ENCODE assay signal across 27 cellular contexts in genomic region chr15:72140088-72140487, GRCh38. TPM values are rescaled to one million over a fixed set of nuclear protein-coding genes. Genes with fewer than 3 reads are reported as not detected.
"Had no signal": no experiment of that assay in that cellular context is flagged by ENCODE, and none has a peak within 500 bp of the region (broad histone marks: within the 10 kb centered on the region; RNA-seq: fewer than 3 reads in every experiment).

No MANE protein-coding gene starts in this region.

- H3K4me1 ChIP-seq: foreskin keratinocyte, tibial nerve, upper lobe of right lung, uterus had no signal

- H3K27me3 ChIP-seq: esophagus muscularis mucosa, foreskin keratinocyte, gastroesophageal sphincter, ovary, tibial nerve, upper lobe of right lung, uterus had no signal

- H3K27ac ChIP-seq: coronary artery, esophagus muscularis mucosa, foreskin keratinocyte, ovary, thoracic aorta, tibial nerve, upper lobe of right lung, uterus had no signal

- H3K9me3 Mint-ChIP-seq: immature natural killer cell; naive thymus-derived CD8-positive, alpha-beta T cell; stimulated activated naive B cell treated with anti-CD40 and anti-IgM and Interleukin-4, amounts not matched to agents 10 μg/mL and 1 μg/mL and 100 μg/mL, for 72 hours; stimulated activated naive CD8-positive, alpha-beta T cell treated with anti-CD3 and anti-CD28 coated beads, Interleukin-15, Interleukin-2, amounts not matched to agents 100 ng/mL and 50 ng/mL, for 24 hours had no signal

- H3K36me3 Mint-ChIP-seq: immature natural killer cell; naive thymus-derived CD8-positive, alpha-beta T cell; stimulated activated naive B cell treated with anti-CD40 and anti-IgM and Interleukin-4, amounts not matched to agents 10 μg/mL and 1 μg/mL and 100 μg/mL, for 72 hours had no signal

- H3K9me3 ChIP-seq: esophagus muscularis mucosa, gastroesophageal sphincter, ovary, thoracic aorta, tibial nerve, upper lobe of right lung, uterus had no signal

- H3K27ac Mint-ChIP-seq: immature natural killer cell; naive thymus-derived CD8-positive, alpha-beta T cell; stimulated activated naive B cell treated with anti-CD40 and anti-IgM and Interleukin-4, amounts not matched to agents 10 μg/mL and 1 μg/mL and 100 μg/mL, for 72 hours; stimulated activated naive CD8-positive, alpha-beta T cell treated with anti-CD3 and anti-CD28 coated beads, Interleukin-15, Interleukin-2, amounts not matched to agents 100 ng/mL and 50 ng/mL, for 24 hours had no signal

- ATAC-seq: foreskin keratinocyte; gastroesophageal sphincter; naive thymus-derived CD8-positive, alpha-beta T cell; sciatic nerve; stimulated activated naive B cell treated with anti-CD40 and anti-IgM and Interleukin-4, amounts not matched to agents 10 μg/mL and 1 μg/mL and 100 μg/mL, for 72 hours; upper lobe of right lung had no signal

- H3K27me3 Mint-ChIP-seq: naive thymus-derived CD8-positive, alpha-beta T cell; stimulated activated naive B cell treated with anti-CD40 and anti-IgM and Interleukin-4, amounts not matched to agents 10 μg/mL and 1 μg/mL and 100 μg/mL, for 72 hours; stimulated activated naive CD8-positive, alpha-beta T cell treated with anti-CD3 and anti-CD28 coated beads, Interleukin-15, Interleukin-2, amounts not matched to agents 100 ng/mL and 50 ng/mL, for 24 hours had no signal

- H3K4me3 ChIP-seq: coronary artery, esophagus muscularis mucosa, gastroesophageal sphincter, ovary, thoracic aorta, tibial nerve, upper lobe of right lung, uterus had no signal

- H3K36me3 ChIP-seq: ovary, thoracic aorta, upper lobe of right lung, uterus had no signal

- DNase-seq: dermis blood vessel endothelial cell; effector memory CD4-positive, alpha-beta T cell; foreskin keratinocyte; hypothalamus; immature natural killer cell; islet precursor cell; kidney glomerular epithelial cell; mesendoderm; midbrain; naive thymus-derived CD8-positive, alpha-beta T cell; occipital lobe; ovary; posterior cingulate gyrus; retina; stimulated activated CD4-positive, alpha-beta T cell treated with anti-CD3 and anti-CD28 coated beads, Interleukin-2, amount 100 ng/mL, for 24 hours; stimulated activated CD4-positive, alpha-beta T cell treated with anti-CD3 and anti-CD28 coated beads, Interleukin-4, amount 100 ng/mL, for 4 hours; stimulated activated naive B cell treated with anti-CD40 and anti-IgM and Interleukin-4, amounts not matched to agents 10 μg/mL and 1 μg/mL and 100 μg/mL, for 72 hours; upper lobe of right lung; uterus had no signal

- H3K4me3 Mint-ChIP-seq: immature natural killer cell; naive thymus-derived CD8-positive, alpha-beta T cell; stimulated activated naive CD8-positive, alpha-beta T cell treated with anti-CD3 and anti-CD28 coated beads, Interleukin-15, Interleukin-2, amounts not matched to agents 100 ng/mL and 50 ng/mL, for 24 hours had no signal

RNA-seq across cellular contexts. Expression of gene GRAMD2A, which starts 57.5 kb away (rescaled TPM):
- total RNA-seq: lung microvascular endothelial cell; naive thymus-derived CD8-positive, alpha-beta T cell had no signal
- polyA plus RNA-seq: immature natural killer cell; naive thymus-derived CD8-positive, alpha-beta T cell had no signal
